In the genomic region with DNA sequence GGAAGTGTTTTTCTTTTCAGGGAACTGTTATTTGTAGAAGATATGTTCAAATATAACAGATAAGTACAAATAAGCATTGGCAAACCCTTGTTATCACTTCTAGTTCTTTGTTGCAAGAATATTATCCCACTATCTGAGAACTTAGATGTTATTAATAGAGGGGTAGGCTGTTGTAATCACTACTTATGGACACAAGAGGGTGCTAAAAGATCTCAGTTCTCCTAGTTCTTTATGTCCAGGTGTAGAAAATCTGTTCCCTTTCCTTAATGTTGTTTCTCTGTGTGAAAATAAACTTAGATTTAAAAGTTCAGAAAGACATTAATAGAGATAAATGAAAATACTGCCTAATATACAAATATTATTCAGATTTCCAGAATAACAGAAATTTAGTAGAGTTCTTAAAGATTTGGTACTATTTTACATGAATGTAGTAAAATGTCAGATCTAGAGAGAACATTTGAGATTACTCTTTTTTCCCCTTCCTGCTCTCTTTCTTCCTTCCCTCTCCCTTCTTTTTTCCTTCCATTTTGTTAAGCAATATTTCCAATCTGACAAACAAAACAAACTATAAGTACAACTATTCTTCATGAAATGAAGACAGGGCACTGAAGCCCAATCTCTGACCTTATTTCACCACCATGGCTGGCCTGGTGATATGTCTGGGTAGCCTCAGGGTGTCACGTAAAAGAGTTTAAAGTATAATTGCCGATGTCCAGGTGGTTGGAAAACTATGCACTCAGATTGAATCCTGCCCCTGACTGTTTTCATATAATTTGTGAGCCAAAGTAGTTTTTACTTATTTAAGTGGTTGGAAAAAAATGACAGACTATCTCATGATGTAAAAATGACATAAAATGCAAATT, we compare ENCODE assay signal across 8 cellular contexts. TPM values are rescaled to one million over a fixed set of nuclear protein-coding genes. Genes with fewer than 3 reads are reported as not detected.
DNase-seq lines count a peak whose midpoint lies in the region; ATAC-seq, FAIRE-seq and TF ChIP-seq lines count a peak whose summit lies in the region.

No MANE protein-coding gene starts in this region.

- TF ChIP-seq CTCF in D721Med (IDR thresholded peaks at IDR 0.05; ENCODE audit: insufficient read depth, missing control alignments) (peak; percentile 77), fibroblast of pulmonary artery (IDR thresholded peaks at IDR 0.05; ENCODE audit: low read length, missing control alignments) (peak; percentile 71), retinal pigment epithelial cell (conservative IDR thresholded peaks at IDR 0.05; ENCODE audit: low read depth, low read length) (peak; percentile 69)

- no peaks in the 10 kb centered on the region for H3K4me1 Mint-ChIP-seq in activated naive CD8-positive, alpha-beta T cell treated with anti-CD3 and anti-CD28 coated beads for 36 hours

- peak; percentile 88 for ATAC-seq in GM19463 (IDR thresholded peaks at IDR 0.05; ENCODE audit: unreplicated experiment)

- H3K9me3 Mint-ChIP-seq in activated naive CD8-positive, alpha-beta T cell treated with anti-CD3 and anti-CD28 coated beads for 36 hours = no peaks in the 10 kb centered on the region

- no peak overlapping the region for H3K27ac Mint-ChIP-seq in activated naive CD8-positive, alpha-beta T cell treated with anti-CD3 and anti-CD28 coated beads for 36 hours

- no peak overlapping the region for H3K4me3 ChIP-seq in fibroblast of pulmonary artery (replicated peaks; ENCODE audit: low read depth, low read length)
- no peak overlapping the region for H3K4me3 ChIP-seq in retinal pigment epithelial cell (ENCODE audit: low read length)

- DNase-seq in D721Med (ENCODE audit: insufficient read length, low spot score) (peak; percentile 20), HuH-7.5 (ENCODE audit: low spot score) (peak; percentile 23), SHP77 (lab: John Stamatoyannopoulos, UW) (peak; percentile 14 to 35), fibroblast of pulmonary artery (ENCODE audit: low read depth) (peak; percentile 57), retinal pigment epithelial cell (ENCODE audit: low read depth) (peak; percentile 9)
- no peak for DNase-seq in activated naive CD8-positive, alpha-beta T cell treated with anti-CD3 and anti-CD28 coated beads for 36 hours
- no peak for DNase-seq in activated naive CD4-positive, alpha-beta T cell (lab: John Stamatoyannopoulos, UW)

- peak; percentile 91 for FAIRE-seq in D721Med (lab: Jason Lieb, UNC)

- H3K4me3 Mint-ChIP-seq in activated naive CD8-positive, alpha-beta T cell treated with anti-CD3 and anti-CD28 coated beads for 36 hours = no peak overlapping the region

- H3K36me3 Mint-ChIP-seq in activated naive CD8-positive, alpha-beta T cell treated with anti-CD3 and anti-CD28 coated beads for 36 hours = no peaks in the 10 kb centered on the region

- H3K27me3 Mint-ChIP-seq in activated naive CD8-positive, alpha-beta T cell treated with anti-CD3 and anti-CD28 coated beads for 36 hours = peaks cover 5% of the 10 kb centered on the region

RNA-seq across cellular contexts. Expression of a gene that starts 43.6 kb away (rescaled TPM):
- total RNA-seq in activated naive CD8-positive, alpha-beta T cell treated with anti-CD3 and anti-CD28 coated beads for 36 hours = not detected

Comparison
In these comparisons a context has a peak if more than half of its experiments do, and no peak if none do; other contexts are left out.
1. DNase-seq: peak in D721Med (single experiment), HuH-7.5 (single experiment), SHP77 (2 of 2), fibroblast of pulmonary artery (single experiment) and retinal pigment epithelial cell (single experiment); none in activated naive CD8-positive, alpha-beta T cell treated with anti-CD3 and anti-CD28 coated beads for 36 hours (single experiment) and activated naive CD4-positive, alpha-beta T cell (0 of 4).
2. Peak in every context shown above with its lines, with median percentiles within 50 percentile points of each other: CTCF ChIP-seq.